ENCODE assay signal across 9 cellular contexts in genomic region chr18:79819951-79820351, GRCh38. TPM values are rescaled to one million over a fixed set of nuclear protein-coding genes. Genes with fewer than 3 reads are reported as not detected.
A peak's percentile ranks its signal among the peaks of the same experiment; 100 is the strongest.
DNase-seq lines count a peak whose midpoint lies in the region; ATAC-seq and TF ChIP-seq lines count a peak whose summit lies in the region.
"Had no signal": no experiment of that assay in that cellular context is flagged by ENCODE, and none has a peak within 500 bp of the region (broad histone marks: within the 10 kb centered on the region; RNA-seq: fewer than 3 reads in every experiment).

No MANE protein-coding gene starts in this region.

- peak; percentile 96 for DNase-seq in NOMO-1 treated with DMSO at 0.1 percent for 48 hours (lab: John Stamatoyannopoulos, UW; ENCODE audit: unreplicated experiment)
- DNase-seq in mucosa of descending colon = peak in 1 of 3 donors; percentile 10
- no peak for DNase-seq in ureter (ENCODE audit: low spot score)
- DNase-seq in HT-29 (ENCODE audit: low spot score) = no peak
- DNase-seq in occipital lobe (lab: John Stamatoyannopoulos, UW) = no peak
- no peak for DNase-seq in HPDE6-E6E7 (ENCODE audit: extremely low spot score)

- no peaks in the 10 kb centered on the region for H3K9me3 ChIP-seq in mucosa of descending colon

- H3K4me1 ChIP-seq in mucosa of descending colon (ENCODE audit: low read depth) = no peaks in the 10 kb centered on the region

- no peaks in the 10 kb centered on the region for H3K36me3 ChIP-seq in mucosa of descending colon (ENCODE audit: low read depth)

- TF ChIP-seq CTCF in mucosa of descending colon (IDR thresholded peaks at IDR 0.05) = no peak

- ATAC-seq in GM18858 (IDR thresholded peaks at IDR 0.05; ENCODE audit: unreplicated experiment) (peak; percentile 91), HG02642 (IDR thresholded peaks at IDR 0.05; ENCODE audit: poor library complexity, unreplicated experiment) (peak; percentile 81), mucosa of descending colon (peak; percentile 66)

- intact Hi-C loops in mucosa of descending colon (cut with DNase I, micrococcal nuclease) = no loop called here

- H3K4me3 ChIP-seq in mucosa of descending colon = no peak overlapping the region
- H3K4me3 ChIP-seq: SK-N-MC had no signal

RNA-seq across cellular contexts. Expression of gene KCNG2, which starts 22.2 kb away (rescaled TPM):
- total RNA-seq in mucosa of descending colon (under 1 TPM in 1 of 3 donors, not detected in 2; 0.19 TPM), ureter (not detected), occipital lobe (0.31 TPM)
- not detected in 2 replicates for total RNA-seq in HT-29 (2014; rRNA removed; shearing (Covaris generic))
